In the genomic region with DNA sequence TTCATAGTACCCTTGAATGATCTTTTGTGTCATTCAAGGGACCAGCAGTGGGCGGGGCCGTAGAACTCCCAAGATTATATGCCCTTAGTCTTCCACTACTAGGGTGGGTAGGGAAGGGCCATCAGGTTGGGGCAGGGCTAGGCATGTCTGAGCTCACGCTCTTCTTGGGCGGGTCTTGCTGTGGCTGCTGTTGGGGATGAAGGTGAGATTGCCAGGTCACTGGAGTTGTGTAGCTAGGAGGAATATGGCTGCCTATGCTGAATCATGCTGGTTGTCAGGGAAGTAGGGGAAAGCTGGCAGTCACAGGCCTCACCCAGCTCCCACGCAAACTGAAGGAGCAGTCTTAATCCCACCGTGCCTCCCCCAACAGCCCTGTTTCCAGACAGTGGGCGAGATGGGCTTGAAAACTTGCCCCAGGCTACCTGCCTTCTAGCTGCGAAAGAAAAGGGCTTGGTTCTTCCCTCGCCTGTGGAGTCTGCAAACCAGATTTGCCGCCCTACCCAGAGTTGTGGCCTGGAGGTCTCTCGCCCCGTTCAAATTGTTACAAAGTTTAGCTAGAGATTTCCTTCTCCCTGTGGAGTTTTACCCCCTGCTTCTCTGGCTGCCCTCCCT, we compare ENCODE assay signal across 23 cellular contexts.
"Had no signal": no experiment of that assay in that cellular context is flagged by ENCODE, and none has a peak within 500 bp of the region (broad histone marks: within the 10 kb centered on the region; RNA-seq: fewer than 3 reads in every experiment).

No MANE protein-coding gene starts in this region.

- H3K4me3 ChIP-seq: breast epithelium, coronary artery, lower lobe of right lung, psoas muscle, thoracic aorta, upper lobe of left lung had no signal

- H3K4me1 ChIP-seq: breast epithelium, lower lobe of right lung, psoas muscle, upper lobe of left lung had no signal

- H3K9me3 ChIP-seq: breast epithelium, lower lobe of right lung, psoas muscle, thoracic aorta, upper lobe of left lung had no signal

- H3K36me3 ChIP-seq: breast epithelium had no signal

- H3K27me3 ChIP-seq: breast epithelium, upper lobe of left lung had no signal

- DNase-seq: activated CD4-positive, alpha-beta T cell treated with anti-CD3 and anti-CD28 coated beads for 4 hours; activated CD4-positive, alpha-beta T cell treated with anti-CD3 and anti-CD28 coated beads, Interleukin-2, amount 50 U/mL, for 48 hours; activated CD4-positive, CD25-positive, alpha-beta regulatory T cell; activated CD8-positive, alpha-beta memory T cell treated with anti-CD3 and anti-CD28 coated beads, Interleukin-2, amount 50 U/mL, for 48 hours; activated naive CD4-positive, alpha-beta T cell treated with anti-CD3 and anti-CD28 coated beads for 36 hours; activated naive CD8-positive, alpha-beta T cell treated with anti-CD3 and anti-CD28 coated beads, Interleukin-2, amount 10 ng/mL, durations not matched to agents 7 days and 5 days; activated T-cell treated with anti-CD3 and anti-CD28 coated beads, Interleukin-2, amount 50 U/mL, for 4 hours; amniotic stem cell; kidney; lower lobe of right lung; natural killer cell; psoas muscle; stimulated activated CD4-positive, alpha-beta T cell treated with anti-CD3 and anti-CD28 coated beads, Interleukin-4, amount 100 ng/mL, for 24 hours; stimulated activated naive CD4-positive, alpha-beta T cell treated with Interleukin-2 at 50 U/mL for 16 hours; T-cell; T-helper 9 cell; upper lobe of left lung had no signal

- FAIRE-seq: kidney had no signal

- H3K27ac ChIP-seq: breast epithelium, coronary artery, epithelial cell of prostate, lower lobe of right lung, psoas muscle, thoracic aorta, upper lobe of left lung had no signal

- ATAC-seq: activated T-cell treated with anti-CD3 and anti-CD28 coated beads, Interleukin-2, amount 50 U/mL, for 4 hours; left lobe of liver; lower lobe of right lung; natural killer cell; psoas muscle; right cardiac atrium; T-cell had no signal
